Comparison of ENCODE assay signal across 25 cellular contexts in the genomic region with DNA sequence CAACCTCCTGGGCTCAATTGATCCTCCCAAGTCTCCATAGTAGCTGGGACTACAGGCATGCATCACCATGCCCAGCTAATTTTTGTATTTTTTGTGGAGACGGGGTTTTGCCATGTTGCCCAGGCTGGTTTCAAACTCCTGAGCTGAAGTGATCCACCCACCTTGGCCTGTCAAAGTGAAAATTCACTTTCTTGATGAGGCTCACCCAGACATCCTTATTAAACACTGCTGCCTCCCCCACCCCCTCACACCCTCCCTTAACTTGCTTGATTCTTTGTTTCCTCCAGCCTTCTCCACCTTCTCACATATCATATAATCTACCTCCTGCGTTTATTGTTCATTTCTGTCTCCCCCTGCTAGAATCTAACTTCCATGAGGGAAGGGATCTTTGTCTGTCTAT. TPM values are rescaled to one million over a fixed set of nuclear protein-coding genes. Genes with fewer than 3 reads are reported as not detected.
A peak's percentile ranks its signal among the peaks of the same experiment; 100 is the strongest.
DNase-seq lines count a peak whose midpoint lies in the region; ATAC-seq and TF ChIP-seq lines count a peak whose summit lies in the region.
"Had no signal": no experiment of that assay in that cellular context is flagged by ENCODE, and none has a peak within 500 bp of the region (broad histone marks: within the 10 kb centered on the region; RNA-seq: fewer than 3 reads in every experiment).

No MANE protein-coding gene starts in this region.

- H3K9me3 Mint-ChIP-seq in activated CD4-positive, alpha-beta memory T cell treated with anti-CD3 and anti-CD28 coated beads for 36 hours, result no peaks in the 10 kb centered on the region
- H3K9me3 Mint-ChIP-seq in activated CD4-positive, alpha-beta memory T cell treated with anti-CD3 and anti-CD28 coated beads, Interleukin-2, amount 10 ng/mL, durations not matched to agents 7 days and 5 days, result no peaks in the 10 kb centered on the region
- no peaks in the 10 kb centered on the region for H3K9me3 Mint-ChIP-seq in activated T-helper 17 cell treated with anti-CD3 and anti-CD28 coated beads, Interleukin-2, amount 50 U/mL, for 72 hours
- H3K9me3 Mint-ChIP-seq: CD14-positive monocyte; CD4-positive, alpha-beta memory T cell; CD4-positive, CD25-positive, alpha-beta regulatory T cell; CD8-positive, alpha-beta memory T cell had no signal

- H3K4me3 ChIP-seq in left ventricle myocardium inferior (no peak overlapping the region), HEK293 (ENCODE audit: low read depth, low read length) (no peak overlapping the region)
- H3K4me3 ChIP-seq: BLaER1, GM12878 had no signal

- H3K27ac ChIP-seq in left ventricle myocardium inferior (replicated peaks) (peak overlapping the region; percentile 60), HEK293 (ENCODE audit: extremely low read depth, low read depth, low read length) (no peak overlapping the region)
- H3K27ac ChIP-seq: BLaER1 had no signal

- no peaks in the 10 kb centered on the region for H3K9me3 ChIP-seq in left ventricle myocardium inferior (replicated peaks)
- no peaks in the 10 kb centered on the region for H3K9me3 ChIP-seq in HEK293 (ENCODE audit: control insufficient read depth, insufficient read depth, low read depth, low read length)
- H3K9me3 ChIP-seq: BE2C, BLaER1 had no signal

- H3K27me3 ChIP-seq in left ventricle myocardium inferior (ENCODE audit: low read depth), result no peaks in the 10 kb centered on the region
- H3K27me3 ChIP-seq: BE2C, BLaER1 had no signal

- in situ Hi-C loops in GM13977 (cut with MboI; ENCODE audit: low pct_unique_long_range_greater_than_20kb, low sequenced_read_pairs, unreplicated experiment), result loop anchor here (25.0 kb wide), 1 partner anchor 328 kb away; no protein-coding TSS in a partner anchor

- DNase-seq in activated CD4-positive, alpha-beta memory T cell treated with anti-CD3 and anti-CD28 coated beads for 36 hours, result peak; percentile 11
- DNase-seq in activated CD4-positive, alpha-beta memory T cell treated with anti-CD3 and anti-CD28 coated beads, Interleukin-2, amount 10 ng/mL, durations not matched to agents 7 days and 5 days, result no peak
- no peak for DNase-seq in left ventricle myocardium inferior
- DNase-seq in Right ventricle myocardium superior, result no peak
- no peak for DNase-seq in islet precursor cell
- DNase-seq in GM13977 (ENCODE audit: low spot score), result no peak
- DNase-seq: 8988T; ACHN; C1 segment of cervical spinal cord; CD4-positive, alpha-beta memory T cell; CD4-positive, CD25-positive, alpha-beta regulatory T cell; CD8-positive, alpha-beta memory T cell; COR-L47; DMS153; DMS53; DMS79; DND-41; EL; GF-D8 had no signal

- CTCF ChIA-PET in activated CD4-positive, alpha-beta memory T cell treated with anti-CD3 and anti-CD28 coated beads for 36 hours (lab: Charles Lee), result interaction anchor here (0.9 to 3.9 kb wide), 6 partner anchors 11 to 160 kb away, joined by 3 to 33 read pairs (median 6); no protein-coding TSS in a partner anchor
- CTCF ChIA-PET in activated CD4-positive, alpha-beta memory T cell treated with anti-CD3 and anti-CD28 coated beads, Interleukin-2, amount 10 ng/mL, durations not matched to agents 7 days and 5 days (lab: Charles Lee), result interaction anchor here (0.6 to 2.4 kb wide), 5 partner anchors 11 to 182 kb away, joined by 3 to 10 read pairs (median 4); no protein-coding TSS in a partner anchor
- CTCF ChIA-PET in HEK293 (lab: Yijun Ruan, JAX), result interaction anchor here (0.5 to 9.0 kb wide), 8 partner anchors 10 to 1897 kb away, joined by 3 to 110 read pairs (median 4); no protein-coding TSS in a partner anchor

- no peak for ATAC-seq in Right ventricle myocardium superior (ENCODE audit: poor library complexity)
- ATAC-seq in activated T-helper 17 cell treated with anti-CD3 and anti-CD28 coated beads, Interleukin-2, amount 50 U/mL, for 72 hours (replicated peaks), result peak; percentile 60
- ATAC-seq: GM12878 had no signal

- H3K4me1 ChIP-seq in left ventricle myocardium inferior (peaks cover 32% of the 10 kb centered on the region), HEK293 (ENCODE audit: control insufficient read depth, insufficient read depth, low read length) (no peaks in the 10 kb centered on the region)
- H3K4me1 ChIP-seq: BLaER1 had no signal

- no peaks in the 10 kb centered on the region for H3K36me3 Mint-ChIP-seq in activated CD4-positive, alpha-beta memory T cell treated with anti-CD3 and anti-CD28 coated beads for 36 hours
- no peaks in the 10 kb centered on the region for H3K36me3 Mint-ChIP-seq in activated CD4-positive, alpha-beta memory T cell treated with anti-CD3 and anti-CD28 coated beads, Interleukin-2, amount 10 ng/mL, durations not matched to agents 7 days and 5 days (ENCODE audit: low read depth)
- no peaks in the 10 kb centered on the region for H3K36me3 Mint-ChIP-seq in activated T-helper 17 cell treated with anti-CD3 and anti-CD28 coated beads, Interleukin-2, amount 50 U/mL, for 72 hours (ENCODE audit: low read depth)
- H3K36me3 Mint-ChIP-seq: CD14-positive monocyte; CD4-positive, alpha-beta memory T cell; CD4-positive, CD25-positive, alpha-beta regulatory T cell; CD8-positive, alpha-beta memory T cell had no signal

- peaks cover 3% of the 10 kb centered on the region for H3K4me1 Mint-ChIP-seq in activated CD4-positive, alpha-beta memory T cell treated with anti-CD3 and anti-CD28 coated beads for 36 hours (ENCODE audit: low read depth)
- H3K4me1 Mint-ChIP-seq in activated CD4-positive, alpha-beta memory T cell treated with anti-CD3 and anti-CD28 coated beads, Interleukin-2, amount 10 ng/mL, durations not matched to agents 7 days and 5 days, result no peaks in the 10 kb centered on the region
- H3K4me1 Mint-ChIP-seq in activated T-helper 17 cell treated with anti-CD3 and anti-CD28 coated beads, Interleukin-2, amount 50 U/mL, for 72 hours, result peaks cover 9% of the 10 kb centered on the region

- POLR2A ChIA-PET in activated CD4-positive, alpha-beta memory T cell treated with anti-CD3 and anti-CD28 coated beads for 36 hours (lab: Charles Lee), result no interaction called here
- POLR2A ChIA-PET in activated CD4-positive, alpha-beta memory T cell treated with anti-CD3 and anti-CD28 coated beads, Interleukin-2, amount 10 ng/mL, durations not matched to agents 7 days and 5 days (lab: Charles Lee), result interaction anchor here (1.2 kb wide), 1 partner anchor 108 kb away, joined by 3 read pairs; no protein-coding TSS in a partner anchor
- POLR2A ChIA-PET in HEK293 (lab: Yijun Ruan, JAX), result no interaction called here

- no peak for TF ChIP-seq CTCF in left ventricle myocardium inferior (IDR thresholded peaks at IDR 0.05; ENCODE audit: borderline replicate concordance)
- TF ChIP-seq CTCF in HEK293 (tag by site-specific recombination; IDR thresholded peaks at IDR 0.05), result no peak
- no peak for TF ChIP-seq CTCF in GM13977 (IDR thresholded peaks at IDR 0.05; ENCODE audit: extremely low read depth, insufficient read depth, missing control alignments)

- H3K27me3 Mint-ChIP-seq in activated CD4-positive, alpha-beta memory T cell treated with anti-CD3 and anti-CD28 coated beads for 36 hours, result no peaks in the 10 kb centered on the region
- H3K27me3 Mint-ChIP-seq in activated CD4-positive, alpha-beta memory T cell treated with anti-CD3 and anti-CD28 coated beads, Interleukin-2, amount 10 ng/mL, durations not matched to agents 7 days and 5 days, result peaks cover 2% of the 10 kb centered on the region
- H3K27me3 Mint-ChIP-seq in activated T-helper 17 cell treated with anti-CD3 and anti-CD28 coated beads, Interleukin-2, amount 50 U/mL, for 72 hours, result no peaks in the 10 kb centered on the region

- intact Hi-C loops in activated CD4-positive, alpha-beta memory T cell treated with anti-CD3 and anti-CD28 coated beads for 36 hours (cut with micrococcal nuclease), result loop anchor here (10.0 kb wide), 1 partner anchor 186 kb away; a partner anchor contains a TSS
- intact Hi-C loops in left ventricle myocardium inferior (cut with micrococcal nuclease), result no loop called here
- intact Hi-C loops in Right ventricle myocardium superior (cut with DNase I), result loop anchor here (2.0 kb wide), 1 partner anchor 104 kb away; no protein-coding TSS in a partner anchor

- no peaks in the 10 kb centered on the region for H3K36me3 ChIP-seq in left ventricle myocardium inferior
- H3K36me3 ChIP-seq in HEK293 (ENCODE audit: control insufficient read depth in 2 of 2, insufficient read depth in 1 of 2, low read length in 2 of 2), result no peaks in the 10 kb centered on the region
- H3K36me3 ChIP-seq: BE2C, BLaER1 had no signal

- H3K4me3 Mint-ChIP-seq in activated CD4-positive, alpha-beta memory T cell treated with anti-CD3 and anti-CD28 coated beads for 36 hours, result no peak overlapping the region
- H3K4me3 Mint-ChIP-seq in activated CD4-positive, alpha-beta memory T cell treated with anti-CD3 and anti-CD28 coated beads, Interleukin-2, amount 10 ng/mL, durations not matched to agents 7 days and 5 days, result no peak overlapping the region
- no peak overlapping the region for H3K4me3 Mint-ChIP-seq in activated T-helper 17 cell treated with anti-CD3 and anti-CD28 coated beads, Interleukin-2, amount 50 U/mL, for 72 hours
- H3K4me3 Mint-ChIP-seq: CD14-positive monocyte; CD4-positive, alpha-beta memory T cell; CD4-positive, CD25-positive, alpha-beta regulatory T cell; CD8-positive, alpha-beta memory T cell had no signal

- no peak overlapping the region for H3K27ac Mint-ChIP-seq in activated CD4-positive, alpha-beta memory T cell treated with anti-CD3 and anti-CD28 coated beads for 36 hours
- no peak overlapping the region for H3K27ac Mint-ChIP-seq in activated CD4-positive, alpha-beta memory T cell treated with anti-CD3 and anti-CD28 coated beads, Interleukin-2, amount 10 ng/mL, durations not matched to agents 7 days and 5 days
- no peak overlapping the region for H3K27ac Mint-ChIP-seq in activated T-helper 17 cell treated with anti-CD3 and anti-CD28 coated beads, Interleukin-2, amount 50 U/mL, for 72 hours
- H3K27ac Mint-ChIP-seq: CD4-positive, alpha-beta memory T cell; CD4-positive, CD25-positive, alpha-beta regulatory T cell; CD8-positive, alpha-beta memory T cell had no signal

TF ChIP-seq in HEK293, 187 proteins besides CTCF, POLR2A, EP300 and RAD21:
- TF ChIP-seq EGR2 (tag by site-specific recombination; IDR thresholded peaks at IDR 0.05; ENCODE audit: low read depth) (0 out of 2 replicates have a peak, but pooled peaks have one; percentile 20), ZNF514 (tag by site-specific recombination; IDR thresholded peaks at IDR 0.05) (no peak)

RNA-seq across cellular contexts. Expression of a gene that starts 46.0 kb away (rescaled TPM):
- 10 to 100 TPM; 11.9 to 12.1 TPM for total RNA-seq in activated CD4-positive, alpha-beta memory T cell treated with anti-CD3 and anti-CD28 coated beads for 36 hours
- 10 to 100 TPM; 10.5 to 12.4 TPM for total RNA-seq in activated CD4-positive, alpha-beta memory T cell treated with anti-CD3 and anti-CD28 coated beads, Interleukin-2, amount 10 ng/mL, durations not matched to agents 7 days and 5 days
- total RNA-seq in left ventricle myocardium inferior, result 58.0 TPM
- total RNA-seq in Right ventricle myocardium superior, result 54.0 TPM
- 10 to 100 TPM in 1 of 2 donors, 1 to 10 TPM in 1; 9.4 to 14.9 TPM for total RNA-seq in activated T-helper 17 cell treated with anti-CD3 and anti-CD28 coated beads, Interleukin-2, amount 50 U/mL, for 72 hours
